In genomic region chr19:776549-776948, GRCh38 we compare ENCODE assay signal across 23 cellular contexts. TPM values are rescaled to one million over a fixed set of nuclear protein-coding genes. Genes with fewer than 3 reads are reported as not detected.
"Had no signal": no experiment of that assay in that cellular context is flagged by ENCODE, and none has a peak within 500 bp of the region (broad histone marks: within the 10 kb centered on the region; RNA-seq: fewer than 3 reads in every experiment).

No MANE protein-coding gene starts in this region.

- H3K27ac Mint-ChIP-seq: activated CD4-positive, alpha-beta memory T cell treated with anti-CD3 and anti-CD28 coated beads for 36 hours; activated CD4-positive, alpha-beta T cell treated with anti-CD3 and anti-CD28 coated beads for 36 hours; activated naive CD8-positive, alpha-beta T cell; activated T-helper 1 cell treated with anti-CD3 and anti-CD28 coated beads, Interleukin-12 subunit alpha, Interleukin-12 subunit beta, Interleukin-2, Interleukin-4 antibody, amounts not matched to agents 30 ng/mL and 10 ng/mL and 1 ng/mL, durations not matched to agents 14 hours and 24 hours and 36 hours; effector memory CD8-positive, alpha-beta T cell; naive B cell; stimulated activated memory B cell treated with anti-CD40 and anti-IgM and Interleukin-4, amounts not matched to agents 10 μg/mL and 1 μg/mL and 100 μg/mL, for 72 hours had no signal

- H3K27ac ChIP-seq: cardiac muscle cell, left lung, pancreas had no signal

- H3K4me1 ChIP-seq: pancreas had no signal

- H3K9me3 ChIP-seq: left lung, mucosa of descending colon, pancreas had no signal

- H3K9me3 Mint-ChIP-seq: activated CD4-positive, alpha-beta memory T cell treated with anti-CD3 and anti-CD28 coated beads for 36 hours; activated T-helper 1 cell treated with anti-CD3 and anti-CD28 coated beads, Interleukin-12 subunit alpha, Interleukin-12 subunit beta, Interleukin-2, Interleukin-4 antibody, amounts not matched to agents 30 ng/mL and 10 ng/mL and 1 ng/mL, durations not matched to agents 14 hours and 24 hours and 36 hours; effector memory CD8-positive, alpha-beta T cell; neural crest cell; stimulated activated memory B cell treated with anti-CD40 and anti-IgM and Interleukin-4, amounts not matched to agents 10 μg/mL and 1 μg/mL and 100 μg/mL, for 72 hours had no signal

- H3K27me3 Mint-ChIP-seq: activated naive CD8-positive, alpha-beta T cell had no signal

- DNase-seq: activated CD4-positive, alpha-beta memory T cell treated with anti-CD3 and anti-CD28 coated beads for 36 hours; activated CD4-positive, alpha-beta T cell treated with anti-CD3 and anti-CD28 coated beads for 36 hours; activated T-cell treated with anti-CD3 and anti-CD28 coated beads for 4 hours; effector memory CD8-positive, alpha-beta T cell; foreskin fibroblast; hypothalamus; left lung; mucosa of descending colon; naive B cell; stimulated activated CD4-positive, alpha-beta T cell treated with anti-CD3 and anti-CD28 coated beads, Interleukin-4, amount 100 ng/mL, for 24 hours; SW 1271; T-helper 2 cell had no signal

- H3K4me1 Mint-ChIP-seq: activated CD4-positive, alpha-beta T cell treated with anti-CD3 and anti-CD28 coated beads for 36 hours; naive B cell; neural crest cell; stimulated activated memory B cell treated with anti-CD40 and anti-IgM and Interleukin-4, amounts not matched to agents 10 μg/mL and 1 μg/mL and 100 μg/mL, for 72 hours had no signal

- H3K36me3 Mint-ChIP-seq: activated CD4-positive, alpha-beta memory T cell treated with anti-CD3 and anti-CD28 coated beads for 36 hours; activated naive CD8-positive, alpha-beta T cell; naive B cell; stimulated activated memory B cell treated with anti-CD40 and anti-IgM and Interleukin-4, amounts not matched to agents 10 μg/mL and 1 μg/mL and 100 μg/mL, for 72 hours had no signal

- H3K4me3 Mint-ChIP-seq: activated CD4-positive, alpha-beta memory T cell treated with anti-CD3 and anti-CD28 coated beads for 36 hours; activated CD4-positive, alpha-beta T cell treated with anti-CD3 and anti-CD28 coated beads for 36 hours; activated naive CD8-positive, alpha-beta T cell; activated T-helper 1 cell treated with anti-CD3 and anti-CD28 coated beads, Interleukin-12 subunit alpha, Interleukin-12 subunit beta, Interleukin-2, Interleukin-4 antibody, amounts not matched to agents 30 ng/mL and 10 ng/mL and 1 ng/mL, durations not matched to agents 14 hours and 24 hours and 36 hours; effector memory CD8-positive, alpha-beta T cell; naive B cell; neural crest cell; stimulated activated memory B cell treated with anti-CD40 and anti-IgM and Interleukin-4, amounts not matched to agents 10 μg/mL and 1 μg/mL and 100 μg/mL, for 72 hours had no signal

- H3K4me2 ChIP-seq: smooth muscle cell had no signal

- H3K4me3 ChIP-seq: cardiac muscle cell, left lung, mucosa of descending colon, pancreas, smooth muscle cell had no signal

- H3K36me3 ChIP-seq: cardiac muscle cell, left lung, pancreas had no signal

- H3K27me3 ChIP-seq: cardiac muscle cell, left lung, pancreas had no signal

RNA-seq across cellular contexts. Expression of gene MISP, which starts 25.6 kb away (rescaled TPM):
- total RNA-seq: activated CD4-positive, alpha-beta memory T cell treated with anti-CD3 and anti-CD28 coated beads for 36 hours; activated T-helper 1 cell treated with anti-CD3 and anti-CD28 coated beads, Interleukin-12 subunit alpha, Interleukin-12 subunit beta, Interleukin-2, Interleukin-4 antibody, amounts not matched to agents 30 ng/mL and 10 ng/mL and 1 ng/mL, durations not matched to agents 14 hours and 24 hours and 36 hours; dermis microvascular lymphatic vessel endothelial cell; neural crest cell; pulmonary artery endothelial cell had no signal

RNA-seq across cellular contexts. Expression of gene PLPPR3, which starts 45.2 kb away (rescaled TPM):
- total RNA-seq: activated CD4-positive, alpha-beta memory T cell treated with anti-CD3 and anti-CD28 coated beads for 36 hours; activated CD4-positive, alpha-beta T cell treated with anti-CD3 and anti-CD28 coated beads for 36 hours; activated T-helper 1 cell treated with anti-CD3 and anti-CD28 coated beads, Interleukin-12 subunit alpha, Interleukin-12 subunit beta, Interleukin-2, Interleukin-4 antibody, amounts not matched to agents 30 ng/mL and 10 ng/mL and 1 ng/mL, durations not matched to agents 14 hours and 24 hours and 36 hours; sciatic nerve; ureter had no signal

RNA-seq across cellular contexts. Expression of gene AZU1, which starts 51.1 kb away (rescaled TPM):
- total RNA-seq: activated CD4-positive, alpha-beta memory T cell treated with anti-CD3 and anti-CD28 coated beads for 36 hours; activated CD4-positive, alpha-beta T cell treated with anti-CD3 and anti-CD28 coated beads for 36 hours; activated T-helper 1 cell treated with anti-CD3 and anti-CD28 coated beads, Interleukin-12 subunit alpha, Interleukin-12 subunit beta, Interleukin-2, Interleukin-4 antibody, amounts not matched to agents 30 ng/mL and 10 ng/mL and 1 ng/mL, durations not matched to agents 14 hours and 24 hours and 36 hours; dermis microvascular lymphatic vessel endothelial cell; pancreas; pulmonary artery endothelial cell; ureter had no signal
